8 cellular contexts compared by ENCODE assay signal in the genomic region with DNA sequence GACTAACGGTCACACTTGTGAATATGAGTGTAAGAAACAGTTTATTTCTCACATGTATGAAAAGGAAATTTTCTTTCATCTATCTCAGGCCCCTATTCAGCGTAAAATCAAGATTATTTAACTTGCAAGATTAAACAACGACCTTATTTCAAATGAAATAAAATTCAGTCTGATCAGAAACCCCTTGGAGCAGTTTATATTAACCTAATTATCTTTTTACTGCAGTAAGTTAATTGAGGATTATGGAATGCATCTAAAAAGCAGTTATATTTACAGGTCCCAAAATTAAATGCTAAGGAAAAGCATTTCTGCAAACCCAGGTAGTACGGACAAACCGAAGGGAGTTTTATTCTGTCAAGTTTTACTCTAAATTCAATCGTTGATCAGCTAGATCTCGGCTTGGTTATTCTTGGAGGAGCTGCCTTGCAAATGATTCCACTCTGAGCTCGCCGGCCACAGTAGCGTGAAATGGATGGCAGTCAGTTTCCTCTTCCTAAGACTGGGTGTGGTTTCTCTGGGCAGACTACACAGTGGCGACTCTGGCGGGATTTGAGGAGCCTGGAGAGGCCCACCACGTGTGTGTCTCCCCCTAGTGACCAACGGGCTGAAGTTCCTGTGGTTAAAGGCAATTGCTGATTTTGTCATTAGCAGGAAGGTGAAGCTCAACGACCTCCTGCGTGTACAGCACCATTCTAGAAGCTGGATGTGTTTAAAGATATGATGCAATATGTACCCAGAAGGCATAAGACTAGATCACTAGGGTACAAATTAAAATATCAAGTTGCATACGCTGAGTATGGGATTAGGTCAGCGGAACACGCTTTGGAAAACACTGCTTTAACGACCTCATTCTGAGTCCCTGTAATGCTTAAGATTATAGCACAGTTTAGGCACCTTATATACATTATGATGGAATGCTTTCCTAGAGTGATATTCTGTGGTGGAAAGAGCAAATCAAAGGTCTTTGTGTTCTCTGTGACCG. TPM values are rescaled to one million over a fixed set of nuclear protein-coding genes. Genes with fewer than 3 reads are reported as not detected.
DNase-seq lines count a peak whose midpoint lies in the region; ATAC-seq and TF ChIP-seq lines count a peak whose summit lies in the region.

No MANE protein-coding gene starts in this region.

- H3K27me3 ChIP-seq in mononuclear cell (ENCODE audit: insufficient read depth, low read length): no peaks in the 10 kb centered on the region

- peak; percentile 84 for ATAC-seq in GM21360 (IDR thresholded peaks at IDR 0.05; ENCODE audit: unreplicated experiment)

- H3K4me1 ChIP-seq in mononuclear cell (ENCODE audit: insufficient read depth, low read length): peaks cover 14% of the 10 kb centered on the region

- TF ChIP-seq CTCF in epithelial cell of esophagus (IDR thresholded peaks at IDR 0.05; ENCODE audit: insufficient read depth, low read depth, low read length, missing control alignments): peak; percentile 96

- peak; percentile 86 for DNase-seq in D341Med (ENCODE audit: low spot score)
- peak; percentile 95 for DNase-seq in HT1080 (ENCODE audit: low read depth)
- peak; percentile 97 for DNase-seq in NOMO-1 treated with dmso at 0.1 percent for 144 hours (lab: John Stamatoyannopoulos, UW; ENCODE audit: unreplicated experiment)
- DNase-seq in activated CD8-positive, alpha-beta memory T cell treated with anti-CD3 and anti-CD28 coated beads, Interleukin-2, amount 50 U/mL, for 4 hours: peak; percentile 72
- DNase-seq in epithelial cell of esophagus (ENCODE audit: low read depth): peak; percentile 93
- DNase-seq in stimulated activated CD8-positive, alpha-beta memory T cell treated with anti-CD3 and anti-CD28 coated beads, Interleukin-4, amount 100 ng/mL, for 1 hour (ENCODE audit: low read depth in 2 of 2, low spot score in 1 of 2): peak; percentile 36 to 45

- H3K9me3 ChIP-seq in mononuclear cell (ENCODE audit: low read depth, low read length): no peaks in the 10 kb centered on the region

- H3K4me3 ChIP-seq in epithelial cell of esophagus (ENCODE audit: low read length) (peak overlapping the region; percentile 55), mononuclear cell (ENCODE audit: low read length) (peak overlapping the region; percentile 64)

RNA-seq across cellular contexts. Expression of gene PRKRA, which starts 36.4 kb away (rescaled TPM):
- 47.4 and 94.2 TPM in 2 replicates for total RNA-seq in HT1080 (2014; rRNA removed; shearing (Covaris generic))
- polyA plus RNA-seq in HT1080 (2015; cell fraction: cytosol; rRNA removed): 45.8 and 46.9 TPM in 2 replicates
- 22.8 and 27.6 TPM in 2 replicates for polyA plus RNA-seq in HT1080 (2015; cell fraction: nucleus; rRNA removed)
- 89.5 TPM for total RNA-seq in mononuclear cell

RNA-seq across cellular contexts. Expression of gene PJVK, which starts 36.6 kb away (rescaled TPM):
- total RNA-seq in HT1080 (2014; rRNA removed; shearing (Covaris generic)): 0.39 and 0.47 TPM in 2 replicates
- polyA plus RNA-seq in HT1080 (2015; cell fraction: cytosol; rRNA removed): 0.29 and 0.42 TPM in 2 replicates
- polyA plus RNA-seq in HT1080 (2015; cell fraction: nucleus; rRNA removed): 2.0 and 4.2 TPM in 2 replicates
- total RNA-seq in mononuclear cell: 1.2 TPM

Comparison
In these comparisons a context has a peak if more than half of its experiments do, and no peak if none do; other contexts are left out.
1. Peak in every context shown above with its lines: DNase-seq, ATAC-seq and H3K4me3 ChIP-seq.
2. DNase-seq: peak in every context shown above with its lines; median percentile 97 in NOMO-1 treated with dmso at 0.1 percent for 144 hours; 95 in HT1080; 93 in epithelial cell of esophagus; 86 in D341Med; 72 in activated CD8-positive, alpha-beta memory T cell treated with anti-CD3 and anti-CD28 coated beads, Interleukin-2, amount 50 U/mL, for 4 hours; 40 in stimulated activated CD8-positive, alpha-beta memory T cell treated with anti-CD3 and anti-CD28 coated beads, Interleukin-4, amount 100 ng/mL, for 1 hour.